ENCODE assay signal across 1 cellular context in the genomic region with DNA sequence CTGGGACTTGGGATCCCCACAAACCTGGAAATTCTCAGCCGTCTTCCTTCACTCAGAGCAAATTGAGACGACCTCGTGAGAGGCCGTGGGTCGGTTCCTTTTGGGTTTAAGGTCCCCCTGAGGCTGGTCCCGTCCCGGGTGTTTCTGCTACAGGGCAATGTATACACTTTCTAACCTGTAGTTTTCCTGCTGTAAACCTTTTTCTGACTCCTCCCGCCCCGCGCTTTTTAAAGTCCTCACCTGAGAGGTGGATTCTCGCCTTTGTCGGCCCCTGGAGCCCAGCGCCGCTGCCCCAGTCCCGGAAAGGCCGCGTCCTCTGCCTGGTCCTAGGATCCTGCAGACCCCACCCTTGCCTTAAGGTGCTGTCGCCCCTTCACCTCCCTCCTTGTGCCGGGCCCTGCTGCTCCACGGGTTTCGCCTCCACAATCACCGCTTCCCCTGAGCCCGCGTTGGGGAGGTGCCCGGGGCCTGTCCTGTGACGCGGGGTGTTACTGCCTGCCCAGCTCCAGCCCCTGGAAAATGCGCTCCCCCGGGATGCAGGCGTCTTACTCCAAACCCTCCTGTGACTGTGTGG.
TF ChIP-seq lines count a peak whose summit lies in the region.

No MANE protein-coding gene starts in this region.

TF ChIP-seq in GM12878, 131 proteins besides CTCF, POLR2A, EP300 and RAD21:
- TF ChIP-seq, protein P1, sequence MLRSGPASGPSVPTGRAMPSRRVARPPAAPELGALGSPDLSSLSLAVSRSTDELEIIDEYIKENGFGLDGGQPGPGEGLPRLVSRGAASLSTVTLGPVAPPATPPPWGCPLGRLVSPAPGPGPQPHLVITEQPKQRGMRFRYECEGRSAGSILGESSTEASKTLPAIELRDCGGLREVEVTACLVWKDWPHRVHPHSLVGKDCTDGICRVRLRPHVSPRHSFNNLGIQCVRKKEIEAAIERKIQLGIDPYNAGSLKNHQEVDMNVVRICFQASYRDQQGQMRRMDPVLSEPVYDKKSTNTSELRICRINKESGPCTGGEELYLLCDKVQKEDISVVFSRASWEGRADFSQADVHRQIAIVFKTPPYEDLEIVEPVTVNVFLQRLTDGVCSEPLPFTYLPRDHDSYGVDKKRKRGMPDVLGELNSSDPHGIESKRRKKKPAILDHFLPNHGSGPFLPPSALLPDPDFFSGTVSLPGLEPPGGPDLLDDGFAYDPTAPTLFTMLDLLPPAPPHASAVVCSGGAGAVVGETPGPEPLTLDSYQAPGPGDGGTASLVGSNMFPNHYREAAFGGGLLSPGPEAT (IDR thresholded peaks at IDR 0.05; ENCODE audit: low read depth), result 0 out of 2 replicates have a peak, but pooled peaks have one; percentile 14
- TF ChIP-seq, protein P2, sequence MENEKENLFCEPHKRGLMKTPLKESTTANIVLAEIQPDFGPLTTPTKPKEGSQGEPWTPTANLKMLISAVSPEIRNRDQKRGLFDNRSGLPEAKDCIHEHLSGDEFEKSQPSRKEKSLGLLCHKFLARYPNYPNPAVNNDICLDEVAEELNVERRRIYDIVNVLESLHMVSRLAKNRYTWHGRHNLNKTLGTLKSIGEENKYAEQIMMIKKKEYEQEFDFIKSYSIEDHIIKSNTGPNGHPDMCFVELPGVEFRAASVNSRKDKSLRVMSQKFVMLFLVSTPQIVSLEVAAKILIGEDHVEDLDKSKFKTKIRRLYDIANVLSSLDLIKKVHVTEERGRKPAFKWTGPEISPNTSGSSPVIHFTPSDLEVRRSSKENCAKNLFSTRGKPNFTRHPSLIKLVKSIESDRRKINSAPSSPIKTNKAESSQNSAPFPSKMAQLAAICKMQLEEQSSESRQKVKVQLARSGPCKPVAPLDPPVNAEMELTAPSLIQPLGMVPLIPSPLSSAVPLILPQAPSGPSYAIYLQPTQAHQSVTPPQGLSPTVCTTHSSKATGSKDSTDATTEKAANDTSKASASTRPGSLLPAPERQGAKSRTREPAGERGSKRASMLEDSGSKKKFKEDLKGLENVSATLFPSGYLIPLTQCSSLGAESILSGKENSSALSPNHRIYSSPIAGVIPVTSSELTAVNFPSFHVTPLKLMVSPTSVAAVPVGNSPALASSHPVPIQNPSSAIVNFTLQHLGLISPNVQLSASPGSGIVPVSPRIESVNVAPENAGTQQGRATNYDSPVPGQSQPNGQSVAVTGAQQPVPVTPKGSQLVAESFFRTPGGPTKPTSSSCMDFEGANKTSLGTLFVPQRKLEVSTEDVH (IDR thresholded peaks at IDR 0.05; ENCODE audit: low read depth, partially characterized antibody), result peak; percentile 31
- TF ChIP-seq NBN (IDR thresholded peaks at IDR 0.05) (no peak), ZNF207 (IDR thresholded peaks at IDR 0.05; ENCODE audit: borderline replicate concordance) (peak; percentile 39; the same call in 1 of the 2 replicates), CREM (IDR thresholded peaks at IDR 0.05; ENCODE audit: low read depth) (peak; percentile 0; the same call in 1 of the 2 replicates), MXI1 (IDR thresholded peaks at IDR 0.05; ENCODE audit: low read depth, low read length) (peak; percentile 6; the same call in 1 of the 2 replicates), E4F1 (IDR thresholded peaks at IDR 0.05; ENCODE audit: borderline replicate concordance, partially characterized antibody) (no peak), NKRF (conservative IDR thresholded peaks at IDR 0.05) (peak; percentile 54; the same call in 1 of the 2 replicates), HCFC1 (IDR thresholded peaks at IDR 0.05; ENCODE audit: low read length) (no peak)
- TF ChIP-seq, protein P3, sequence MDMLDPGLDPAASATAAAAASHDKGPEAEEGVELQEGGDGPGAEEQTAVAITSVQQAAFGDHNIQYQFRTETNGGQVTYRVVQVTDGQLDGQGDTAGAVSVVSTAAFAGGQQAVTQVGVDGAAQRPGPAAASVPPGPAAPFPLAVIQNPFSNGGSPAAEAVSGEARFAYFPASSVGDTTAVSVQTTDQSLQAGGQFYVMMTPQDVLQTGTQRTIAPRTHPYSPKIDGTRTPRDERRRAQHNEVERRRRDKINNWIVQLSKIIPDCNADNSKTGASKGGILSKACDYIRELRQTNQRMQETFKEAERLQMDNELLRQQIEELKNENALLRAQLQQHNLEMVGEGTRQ (IDR thresholded peaks at IDR 0.05; ENCODE audit: borderline replicate concordance, low read depth, low read length), result no peak
- TF ChIP-seq, protein P4, sequence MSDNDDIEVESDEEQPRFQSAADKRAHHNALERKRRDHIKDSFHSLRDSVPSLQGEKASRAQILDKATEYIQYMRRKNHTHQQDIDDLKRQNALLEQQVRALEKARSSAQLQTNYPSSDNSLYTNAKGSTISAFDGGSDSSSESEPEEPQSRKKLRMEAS (IDR thresholded peaks at IDR 0.05; ENCODE audit: low read depth, low read length), result no peak
